ENCODE assay signal across 17 cellular contexts in genomic region chr5:151480384-151480783, GRCh38. TPM values are rescaled to one million over a fixed set of nuclear protein-coding genes. Genes with fewer than 3 reads are reported as not detected.
DNase-seq lines count a peak whose midpoint lies in the region; ATAC-seq and TF ChIP-seq lines count a peak whose summit lies in the region.
"Had no signal": no experiment of that assay in that cellular context is flagged by ENCODE, and none has a peak within 500 bp of the region (broad histone marks: within the 10 kb centered on the region; RNA-seq: fewer than 3 reads in every experiment).

No MANE protein-coding gene starts in this region.

- 55 to 65% methylated on average over 3 of the region's 3 CpGs for WGBS in transverse colon (ENCODE audit: low coverage in 1 of 2), 2 donors

- no peak overlapping the region for H3K9ac ChIP-seq in fibroblast of lung (ENCODE audit: insufficient read depth, low read length)
- H3K9ac ChIP-seq: neural progenitor cell had no signal

- TF ChIP-seq POLR2A in transverse colon (IDR thresholded peaks at IDR 0.05): no peak

- H3K9me3 ChIP-seq in fibroblast of lung (ENCODE audit: control insufficient read depth, insufficient read depth, low read depth, low read length): no peaks in the 10 kb centered on the region
- no peaks in the 10 kb centered on the region for H3K9me3 ChIP-seq in mucosa of descending colon
- no peaks in the 10 kb centered on the region for H3K9me3 ChIP-seq in transverse colon
- no peaks in the 10 kb centered on the region for H3K9me3 ChIP-seq in MG63
- H3K9me3 ChIP-seq: A549, thoracic aorta had no signal

- no peak overlapping the region for H3K4me3 ChIP-seq in fibroblast of lung (replicated peaks in 1 of 4; ENCODE audit: control extremely low read depth in 1 of 4, insufficient read depth in 1 of 4, low read depth in 3 of 4, low read length in 4 of 4)
- no peak overlapping the region for H3K4me3 ChIP-seq in mucosa of descending colon
- H3K4me3 ChIP-seq in transverse colon: no peak overlapping the region
- no peak overlapping the region for H3K4me3 ChIP-seq in MG63
- H3K4me3 ChIP-seq: A549, neural progenitor cell, thoracic aorta had no signal

- H3K27me3 ChIP-seq in fibroblast of lung (ENCODE audit: control insufficient read depth, insufficient read depth, low read length): no peaks in the 10 kb centered on the region
- H3K27me3 ChIP-seq in transverse colon: no peaks in the 10 kb centered on the region
- H3K27me3 ChIP-seq in MG63: no peaks in the 10 kb centered on the region; the same call in 1 of the 2 replicates
- H3K27me3 ChIP-seq: neural progenitor cell had no signal

- intact Hi-C loops in mucosa of descending colon (cut with DNase I, micrococcal nuclease) (no loop called here), transverse colon (cut with DNase I; ENCODE audit: low total_unique reads) (no loop called here)

- no peak overlapping the region for H2AFZ ChIP-seq in fibroblast of lung (ENCODE audit: low read length)
- H2AFZ ChIP-seq: neural progenitor cell had no signal

- no peak overlapping the region for H3K27ac ChIP-seq in fibroblast of lung (ENCODE audit: insufficient read depth, low read length)
- peak overlapping the region; percentile 27 to 39 (median 32) for H3K27ac ChIP-seq in transverse colon
- H3K27ac ChIP-seq: A549, neural progenitor cell, thoracic aorta had no signal

- H3K4me1 ChIP-seq in fibroblast of lung (ENCODE audit: control insufficient read depth, extremely low read depth, insufficient read depth, low read length) (peaks cover 8% of the 10 kb centered on the region), mucosa of descending colon (ENCODE audit: low read depth) (no peaks in the 10 kb centered on the region), transverse colon (peaks cover 0 to 12% (median 0%) of the 10 kb centered on the region in 4 donors)
- H3K4me1 ChIP-seq: A549 had no signal

- peaks cover 2% of the 10 kb centered on the region for H3K36me3 ChIP-seq in fibroblast of lung (ENCODE audit: control insufficient read depth, insufficient read depth, low read length)
- no peaks in the 10 kb centered on the region for H3K36me3 ChIP-seq in mucosa of descending colon (ENCODE audit: low read depth)
- H3K36me3 ChIP-seq in transverse colon: peaks cover 0 to 16% (median 0%) of the 10 kb centered on the region in 4 donors
- peaks cover 4% of the 10 kb centered on the region for H3K36me3 ChIP-seq in MG63
- H3K36me3 ChIP-seq: neural progenitor cell had no signal

- H4K20me1 ChIP-seq in fibroblast of lung (ENCODE audit: control insufficient read depth, extremely low read depth, insufficient read depth, low read length): no peaks in the 10 kb centered on the region

- in situ Hi-C loops in transverse colon (cut with MboI; ENCODE audit: low pct_ligation_motif_present in 1 of 4, low pct_unique_long_range_greater_than_20kb in 1 of 4, low sequenced_read_pairs in 3 of 4): no loop called here

- no peak overlapping the region for H3K4me2 ChIP-seq in fibroblast of lung (ENCODE audit: extremely low read depth, insufficient read depth, low read length)
- H3K4me2 ChIP-seq: A549, neural progenitor cell had no signal

- peak; percentile 43 for ATAC-seq in mucosa of descending colon
- ATAC-seq: A549, Panc1 had no signal

- TF ChIP-seq EP300 in transverse colon (IDR thresholded peaks at IDR 0.05; ENCODE audit: low read depth): no peak

- no peaks in the 10 kb centered on the region for H3K79me2 ChIP-seq in fibroblast of lung (ENCODE audit: control insufficient read depth, insufficient read depth, low read length)

- DNase-seq in NCI-H82 (lab: John Stamatoyannopoulos, UW) (peak; percentile 17), NCI-H82 treated with DMSO at 0.1 percent for 48 hours (lab: John Stamatoyannopoulos, UW; ENCODE audit: unreplicated experiment) (no peak), fibroblast of lung (ENCODE audit: low read depth in 2 of 2) (peak; percentile 20 to 40), mucosa of descending colon (no peak), transverse colon (peak; percentile 17), AML-193 (lab: John Stamatoyannopoulos, UW) (no peak), MG63 (no peak)
- no peak for DNase-seq in activated naive CD4-positive, alpha-beta T cell (lab: John Stamatoyannopoulos, UW)
- DNase-seq: activated CD4-positive, alpha-beta T cell treated with anti-CD3 and anti-CD28 coated beads for 4 hours; activated T-cell treated with anti-CD3 and anti-CD28 coated beads, Interleukin-2, amount 50 U/mL, for 48 hours; effector memory CD4-positive, alpha-beta T cell; NCI-H1105; stimulated activated CD4-positive, alpha-beta T cell treated with anti-CD3 and anti-CD28 coated beads, Interleukin-12 subunit alpha, Interleukin-12 subunit beta, amount 100 ng/mL, for 4 hours had no signal

- no peak for TF ChIP-seq CTCF in fibroblast of lung (conservative IDR thresholded peaks at IDR 0.05 in 1 of 2, IDR thresholded peaks at IDR 0.05 in 1 of 2; ENCODE audit: low read depth in 1 of 2, low read length in 2 of 2)
- no peak for TF ChIP-seq CTCF in mucosa of descending colon (IDR thresholded peaks at IDR 0.05)
- TF ChIP-seq CTCF in transverse colon (IDR thresholded peaks at IDR 0.05): no peak

RNA-seq across cellular contexts. Expression of gene SLC36A1, which starts 33.0 kb away (rescaled TPM):
- total RNA-seq in fibroblast of lung (3.9 and 4.6 TPM in 2 replicates), mucosa of descending colon (100 to 1,000 TPM in 1 of 3 donors, 10 to 100 TPM in 2; 38.1 to 105 (median 55.2) TPM), transverse colon (10 to 100 TPM; 35.2 to 91.3 (median 69.8) TPM)
- polyA plus RNA-seq in fibroblast of lung: 16.7 and 18.9 TPM in 2 replicates
- polyA plus RNA-seq in fibroblast of lung (2012): 8.2 and 11.3 TPM in 2 replicates
- polyA minus RNA-seq in fibroblast of lung (ENCODE audit: low replicate concordance): 53.1 and 80.0 TPM in 2 replicates
- total RNA-seq in MG63 (2014; rRNA removed; shearing (Covaris generic); ENCODE audit: low replicate concordance): 2.9 and 5.8 TPM in 2 replicates

Comparison
In these comparisons a context has a peak if more than half of its experiments do, and no peak if none do; other contexts are left out.
1. DNase-seq: peak in NCI-H82 (single experiment), fibroblast of lung (2 of 2) and transverse colon (single experiment); none in NCI-H82 treated with DMSO at 0.1 percent for 48 hours (single experiment), mucosa of descending colon (0 of 3), activated naive CD4-positive, alpha-beta T cell (0 of 4), AML-193 (0 of 2) and MG63 (single experiment).